26 cellular contexts compared by ENCODE assay signal in genomic region chr1:115477071-115477470, GRCh38.
"Had no signal": no experiment of that assay in that cellular context is flagged by ENCODE, and none has a peak within 500 bp of the region (broad histone marks: within the 10 kb centered on the region; RNA-seq: fewer than 3 reads in every experiment).

No MANE protein-coding gene starts in this region.

- H3K4me3 ChIP-seq: heart right ventricle, hepatocyte, left lung, lower lobe of right lung, psoas muscle, right lobe of liver, smooth muscle cell, stomach, testis, thyroid gland, transverse colon, upper lobe of right lung, uterus had no signal

- H3K27ac Mint-ChIP-seq: mesothelial cell of epicardium; natural killer cell; nephron progenitor cell; stimulated activated naive B cell treated with anti-CD40 and anti-IgM and Interleukin-4, amounts not matched to agents 10 μg/mL and 1 μg/mL and 100 μg/mL, for 72 hours had no signal

- H3K4me3 Mint-ChIP-seq: mesothelial cell of epicardium; naive B cell; natural killer cell; nephron progenitor cell; stimulated activated naive B cell treated with anti-CD40 and anti-IgM and Interleukin-4, amounts not matched to agents 10 μg/mL and 1 μg/mL and 100 μg/mL, for 72 hours had no signal

- FAIRE-seq: kidney had no signal

- H3K9me3 ChIP-seq: heart right ventricle, left lung, lower lobe of right lung, psoas muscle, right lobe of liver, stomach, testis, thyroid gland, transverse colon, upper lobe of right lung, uterus had no signal

- H3K9me3 Mint-ChIP-seq: mesothelial cell of epicardium; natural killer cell; nephron progenitor cell; stimulated activated naive B cell treated with anti-CD40 and anti-IgM and Interleukin-4, amounts not matched to agents 10 μg/mL and 1 μg/mL and 100 μg/mL, for 72 hours had no signal

- H3K36me3 ChIP-seq: heart right ventricle, left lung, lower lobe of right lung, right lobe of liver, stomach, thyroid gland, transverse colon, upper lobe of right lung, uterus had no signal

- H3K79me2 ChIP-seq: hepatocyte, parathyroid adenoma had no signal

- H3K4me1 Mint-ChIP-seq: naive B cell; natural killer cell; stimulated activated naive B cell treated with anti-CD40 and anti-IgM and Interleukin-4, amounts not matched to agents 10 μg/mL and 1 μg/mL and 100 μg/mL, for 72 hours had no signal

- H3K4me2 ChIP-seq: hepatocyte, smooth muscle cell had no signal

- H3K4me1 ChIP-seq: heart right ventricle, left lung, lower lobe of right lung, psoas muscle, right lobe of liver, testis, transverse colon, upper lobe of right lung, uterus had no signal

- ATAC-seq: left colon; left lung; lower lobe of right lung; natural killer cell; psoas muscle; right lobe of liver; stimulated activated naive CD8-positive, alpha-beta T cell treated with anti-CD3 and anti-CD28 coated beads, Interleukin-15, Interleukin-2, amounts not matched to agents 100 U/mL and 50 U/mL, for 24 hours; upper lobe of right lung had no signal

- H3K36me3 Mint-ChIP-seq: mesothelial cell of epicardium; naive B cell; natural killer cell; stimulated activated naive B cell treated with anti-CD40 and anti-IgM and Interleukin-4, amounts not matched to agents 10 μg/mL and 1 μg/mL and 100 μg/mL, for 72 hours had no signal

- H3K27ac ChIP-seq: heart right ventricle, hepatocyte, left lung, lower lobe of right lung, parathyroid adenoma, psoas muscle, right lobe of liver, stomach, testis, thyroid gland, transverse colon, upper lobe of right lung, uterus had no signal

- H3K9ac ChIP-seq: parathyroid adenoma had no signal

- H3K27me3 ChIP-seq: hepatocyte, right lobe of liver, testis, thyroid gland, transverse colon, upper lobe of right lung, uterus had no signal

- DNase-seq: heart right ventricle; kidney; left colon; left lung; lower lobe of right lung; mammary epithelial cell; naive B cell; natural killer cell; nephron progenitor cell; nucleus accumbens; psoas muscle; right lobe of liver; stimulated activated CD4-positive, alpha-beta T cell treated with anti-CD3 and anti-CD28 coated beads, Interleukin-1b, Interleukin-23, amount 100 ng/mL, for 48 hours; stimulated activated CD4-positive, alpha-beta T cell treated with anti-CD3 and anti-CD28 coated beads, Interleukin-4, amount 100 ng/mL, for 1 hour; stimulated activated naive B cell treated with anti-CD40 and anti-IgM and Interleukin-4, amounts not matched to agents 10 μg/mL and 1 μg/mL and 100 μg/mL, for 72 hours; stimulated activated naive CD8-positive, alpha-beta T cell treated with anti-CD3 and anti-CD28 coated beads, Interleukin-15, Interleukin-2, amounts not matched to agents 100 U/mL and 50 U/mL, for 24 hours; stomach; testis; thyroid gland; transverse colon; upper lobe of right lung; uterus had no signal

- H2AFZ ChIP-seq: hepatocyte, parathyroid adenoma had no signal
